In genomic region chr2:205734436-205734835, GRCh38 we compare ENCODE assay signal across 2 cellular contexts.
TF ChIP-seq lines count a peak whose summit lies in the region.

No MANE protein-coding gene starts in this region.

TF ChIP-seq in HCT116, 20 proteins besides CTCF, POLR2A, EP300 and RAD21 (continued from another document):
- no peak for TF ChIP-seq ZFX (IDR thresholded peaks at IDR 0.05)
- TF ChIP-seq EGR1 (IDR thresholded peaks at IDR 0.05; ENCODE audit: low read depth), result no peak
- no peak for TF ChIP-seq EZH2 (IDR thresholded peaks at IDR 0.05)
TF ChIP-seq in HCT116: peak in this region for 0.

TF ChIP-seq in SK-N-SH treated with all-trans-retinoic acid at 6 μM for 48 hours, 23 proteins besides CTCF, POLR2A, EP300 and RAD21 (continued from another document):
- TF ChIP-seq TCF4 (CRISPR knock-in tag; IDR thresholded peaks at IDR 0.05; ENCODE audit: borderline replicate concordance) (no peak), ARNTL (CRISPR knock-in tag; IDR thresholded peaks at IDR 0.05; ENCODE audit: borderline replicate concordance, low read depth) (no peak), ZFP3 (CRISPR knock-in tag; IDR thresholded peaks at IDR 0.05) (no peak), PATZ1 (CRISPR knock-in tag; IDR thresholded peaks at IDR 0.05; ENCODE audit: borderline replicate concordance) (no peak), OSR1 (CRISPR knock-in tag; IDR thresholded peaks at IDR 0.05) (no peak), ISL1 (CRISPR knock-in tag; IDR thresholded peaks at IDR 0.05) (no peak), ZNF565 (CRISPR knock-in tag; conservative IDR thresholded peaks at IDR 0.05; ENCODE audit: low read depth) (no peak), ZNF8 (CRISPR knock-in tag; IDR thresholded peaks at IDR 0.05) (no peak), CSDC2 (CRISPR knock-in tag; IDR thresholded peaks at IDR 0.05) (no peak), ESRRG (CRISPR knock-in tag; IDR thresholded peaks at IDR 0.05) (no peak), PPARA (CRISPR knock-in tag; IDR thresholded peaks at IDR 0.05; ENCODE audit: borderline replicate concordance) (no peak), POU6F1 (CRISPR knock-in tag; IDR thresholded peaks at IDR 0.05; ENCODE audit: borderline replicate concordance, low read depth) (no peak), GLIS3 (CRISPR knock-in tag; IDR thresholded peaks at IDR 0.05) (no peak), TOX (CRISPR knock-in tag; IDR thresholded peaks at IDR 0.05; ENCODE audit: borderline replicate concordance) (no peak), ZNF70 (CRISPR knock-in tag; IDR thresholded peaks at IDR 0.05) (no peak), BACH2 (CRISPR knock-in tag; IDR thresholded peaks at IDR 0.05; ENCODE audit: borderline replicate concordance) (no peak)
